In the genomic region with DNA sequence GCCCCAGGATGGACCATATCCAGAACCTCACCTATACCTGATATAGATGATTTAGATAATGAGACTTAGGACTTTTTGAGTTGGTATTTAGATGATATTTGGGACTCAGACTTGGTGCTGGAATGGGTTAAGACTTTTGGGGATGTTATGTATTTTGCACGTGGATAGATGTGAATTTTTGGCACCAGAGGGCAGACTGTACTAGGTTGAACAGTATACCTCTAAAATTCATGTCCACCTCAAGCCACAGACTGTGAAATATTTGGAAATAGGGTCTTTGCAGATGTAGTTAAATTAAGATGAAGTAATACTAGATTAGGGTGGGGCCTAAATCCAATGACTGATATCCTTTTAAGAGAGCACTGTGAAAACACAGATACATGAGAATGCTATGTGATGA, we compare ENCODE assay signal across 20 cellular contexts. TPM values are rescaled to one million over a fixed set of nuclear protein-coding genes. Genes with fewer than 3 reads are reported as not detected.
DNase-seq lines count a peak whose midpoint lies in the region; ATAC-seq, FAIRE-seq and TF ChIP-seq lines count a peak whose summit lies in the region.
"Had no signal": no experiment of that assay in that cellular context is flagged by ENCODE, and none has a peak within 500 bp of the region (broad histone marks: within the 10 kb centered on the region; RNA-seq: fewer than 3 reads in every experiment).

No MANE protein-coding gene starts in this region.

- H3K9ac ChIP-seq in HepG2 (ENCODE audit: insufficient read depth, low read depth, low read length) = no peak overlapping the region

- TF ChIP-seq CTCF in HepG2 (CRISPR knock-in tag; IDR thresholded peaks at IDR 0.05) (0 out of 2 replicates have a peak, but pooled peaks have one; percentile 13), right lobe of liver (IDR thresholded peaks at IDR 0.05) (peak in 1 of 4 donors; percentile 13), Panc1 (IDR thresholded peaks at IDR 0.05) (peak; percentile 11; the same call in 1 of the 2 replicates), suprapubic skin (IDR thresholded peaks at IDR 0.05) (no peak), prostate gland (IDR thresholded peaks at IDR 0.05) (no peak)
- no peak for TF ChIP-seq CTCF in activated CD8-positive, alpha-beta T cell treated with anti-CD3 and anti-CD28 coated beads for 36 hours (IDR thresholded peaks at IDR 0.05)

- in situ Hi-C loops in HepG2 (cut with HindIII; ENCODE audit: extremely low pct_ligation_motif_present, low pct_unique_long_range_greater_than_20kb) = no loop called here
- in situ Hi-C loops in Panc1 (cut with HindIII; ENCODE audit: low pct_unique_long_range_greater_than_20kb, low sequenced_read_pairs) = no loop called here

- TF ChIP-seq EP300 in HepG2 (IDR thresholded peaks at IDR 0.05; ENCODE audit: low read depth in 2 of 2, low read length in 2 of 2) (no peak), HepG2 (CRISPR knock-in tag; IDR thresholded peaks at IDR 0.05; ENCODE audit: borderline replicate concordance) (no peak), suprapubic skin (IDR thresholded peaks at IDR 0.05) (no peak)

- no peak for TF ChIP-seq POLR2A in HepG2 (IDR thresholded peaks at IDR 0.05; ENCODE audit: insufficient read depth in 1 of 2, low read depth in 2 of 2, low read length in 2 of 2)
- TF ChIP-seq POLR2A in right lobe of liver (IDR thresholded peaks at IDR 0.05) = no peak
- no peak for TF ChIP-seq POLR2A in erythroblast (IDR thresholded peaks at IDR 0.05; ENCODE audit: low read length)
- TF ChIP-seq POLR2A in suprapubic skin (IDR thresholded peaks at IDR 0.05) = no peak
- TF ChIP-seq POLR2A in prostate gland (IDR thresholded peaks at IDR 0.05) = no peak

- ATAC-seq in HepG2 = no peak
- ATAC-seq in right lobe of liver = no peak
- no peak for ATAC-seq in Panc1
- no peak for ATAC-seq in activated CD8-positive, alpha-beta T cell treated with anti-CD3 and anti-CD28 coated beads for 36 hours
- no peak for ATAC-seq in GM21723 (IDR thresholded peaks at IDR 0.05; ENCODE audit: unreplicated experiment)
- ATAC-seq: GM23338; stimulated activated effector memory CD8-positive, alpha-beta T cell treated with anti-CD3 and anti-CD28 coated beads, Interleukin-12 subunit alpha, Interleukin-12 subunit beta, amount 100 ng/mL, for 72 hours had no signal

- no peak overlapping the region for H3K4me2 ChIP-seq in HepG2 (ENCODE audit: low read depth, low read length)
- H3K4me2 ChIP-seq: GM23338 had no signal

- H3K79me2 ChIP-seq in HepG2 (ENCODE audit: insufficient read depth, low read length) = no peaks in the 10 kb centered on the region

- no peak overlapping the region for H3K27ac Mint-ChIP-seq in activated CD8-positive, alpha-beta T cell treated with anti-CD3 and anti-CD28 coated beads for 36 hours
- H3K27ac Mint-ChIP-seq: activated T-helper 2 cell treated with anti-CD3 and anti-CD28 coated beads, Interferon-gamma antibody, Interleukin-2, Interleukin-4, amounts not matched to agents 10 μg/mL and 5 μg/mL and 100 μg/mL, durations not matched to agents 14 hours and 24 hours and 36 hours; GM23338; stimulated activated effector memory CD8-positive, alpha-beta T cell treated with anti-CD3 and anti-CD28 coated beads, Interleukin-12 subunit alpha, Interleukin-12 subunit beta, amount 100 ng/mL, for 72 hours had no signal

- peaks cover 10% of the 10 kb centered on the region for H3K4me1 Mint-ChIP-seq in activated CD8-positive, alpha-beta T cell treated with anti-CD3 and anti-CD28 coated beads for 36 hours (ENCODE audit: low read depth)
- H3K4me1 Mint-ChIP-seq: GM23338 had no signal

- H3K9me3 ChIP-seq in HepG2 (ENCODE audit: low read length) (no peaks in the 10 kb centered on the region), right lobe of liver (no peaks in the 10 kb centered on the region), Panc1 (ENCODE audit: control insufficient read depth, insufficient read depth, low read depth, low read length) (no peaks in the 10 kb centered on the region), suprapubic skin (no peaks in the 10 kb centered on the region), prostate gland (no peaks in the 10 kb centered on the region)
- H3K9me3 ChIP-seq: upper lobe of left lung had no signal

- no peak overlapping the region for H3K4me3 ChIP-seq in HepG2 (replicated peaks in 1 of 3; ENCODE audit: insufficient read depth in 1 of 3, low read depth in 2 of 3, low read length in 3 of 3)
- H3K4me3 ChIP-seq in right lobe of liver = no peak overlapping the region
- no peak overlapping the region for H3K4me3 ChIP-seq in Panc1 (ENCODE audit: low read depth in 2 of 2, low read length in 2 of 2)
- no peak overlapping the region for H3K4me3 ChIP-seq in suprapubic skin
- H3K4me3 ChIP-seq in prostate gland = no peak overlapping the region
- H3K4me3 ChIP-seq: GM23338, upper lobe of left lung had no signal

- no peak for FAIRE-seq in HepG2 (lab: Jason Lieb, UNC)
- FAIRE-seq: HTR-8/SVneo had no signal

- H3K27me3 ChIP-seq in HepG2 (ENCODE audit: control insufficient read depth in 1 of 2, insufficient read depth in 2 of 2, low read length in 2 of 2) = no peaks in the 10 kb centered on the region
- no peaks in the 10 kb centered on the region for H3K27me3 ChIP-seq in right lobe of liver
- H3K27me3 ChIP-seq in Panc1 (ENCODE audit: control insufficient read depth, insufficient read depth, low read length) = no peaks in the 10 kb centered on the region
- no peaks in the 10 kb centered on the region for H3K27me3 ChIP-seq in suprapubic skin
- H3K27me3 ChIP-seq in prostate gland (replicated peaks; ENCODE audit: insufficient read depth) = no peaks in the 10 kb centered on the region
- H3K27me3 ChIP-seq: upper lobe of left lung had no signal

- no peaks in the 10 kb centered on the region for H3K27me3 Mint-ChIP-seq in activated CD8-positive, alpha-beta T cell treated with anti-CD3 and anti-CD28 coated beads for 36 hours

- CTCF ChIA-PET in HepG2 (lab: Yijun Ruan, JAX; ENCODE audit: low intra/inter-chr PET ratio, low total read pairs) = interaction anchor here (0.6 kb wide), 1 partner anchor 327 kb away, joined by 5 read pairs; no protein-coding TSS in a partner anchor
- CTCF ChIA-PET in Panc1 (lab: Charles Lee) = no interaction called here
- CTCF ChIA-PET in activated CD8-positive, alpha-beta T cell treated with anti-CD3 and anti-CD28 coated beads for 36 hours (lab: Charles Lee) = no interaction called here

- POLR2A ChIA-PET in HepG2 (lab: Yijun Ruan, JAX) (no interaction called here), Panc1 (lab: Charles Lee) (no interaction called here)
- POLR2A ChIA-PET in activated CD8-positive, alpha-beta T cell treated with anti-CD3 and anti-CD28 coated beads for 36 hours (lab: Charles Lee) = no interaction called here

- intact Hi-C loops in HepG2 (cut with micrococcal nuclease; ENCODE audit: unreplicated experiment) = no loop called here
- intact Hi-C loops in right lobe of liver (cut with DNase I) = no loop called here
- intact Hi-C loops in Panc1 (cut with micrococcal nuclease; ENCODE audit: unreplicated experiment) = no loop called here
- intact Hi-C loops in activated CD8-positive, alpha-beta T cell treated with anti-CD3 and anti-CD28 coated beads for 36 hours (cut with micrococcal nuclease) = no loop called here
- intact Hi-C loops in prostate gland (cut with DNase I) = no loop called here

- peak; percentile 3 for DNase-seq in HepG2 (ENCODE audit: low spot score)
- no peak for DNase-seq in right lobe of liver
- DNase-seq in Panc1 (ENCODE audit: low read depth, low spot score) = no peak
- DNase-seq in erythroblast (lab: John Stamatoyannopoulos, UW) = peak; percentile 1 to 25
- DNase-seq in activated CD8-positive, alpha-beta T cell treated with anti-CD3 and anti-CD28 coated beads for 36 hours = no peak
- no peak for DNase-seq in suprapubic skin (ENCODE audit: low spot score in 2 of 2)
- no peak for DNase-seq in prostate gland (ENCODE audit: low spot score)
- DNase-seq: AML-193, amygdala, DMS153, mesenchymal stem cell, MV-4-11, NCI-H2227 treated with DMSO at 0.1 percent for 48 hours, SW 1271, upper lobe of left lung had no signal

- peaks cover 28% of the 10 kb centered on the region for H3K36me3 Mint-ChIP-seq in activated CD8-positive, alpha-beta T cell treated with anti-CD3 and anti-CD28 coated beads for 36 hours (ENCODE audit: low read depth)

- no peak for TF ChIP-seq RAD21 in HepG2 (CRISPR knock-in tag; IDR thresholded peaks at IDR 0.05)

- H3K4me1 ChIP-seq in HepG2 (ENCODE audit: insufficient read depth, low read length) (no peaks in the 10 kb centered on the region), right lobe of liver (no peaks in the 10 kb centered on the region), Panc1 (ENCODE audit: control insufficient read depth, insufficient read depth, low read length) (no peaks in the 10 kb centered on the region), suprapubic skin (no peaks in the 10 kb centered on the region), prostate gland (replicated peaks) (no peaks in the 10 kb centered on the region)
- H3K4me1 ChIP-seq: upper lobe of left lung had no signal

- 40% methylated on average over 1 of the region's 1 CpG for WGBS in HepG2 (ENCODE audit: low lambda C conversion rate)
- 17% methylated on average over 1 of the region's 1 CpG for WGBS in right lobe of liver (ENCODE audit: insufficient coverage, low coverage, low lambda C conversion rate, missing lambda C conversion rate)
- WGBS in suprapubic skin = 4% methylated on average over 1 of the region's 1 CpG
- 17% methylated on average over 1 of the region's 1 CpG for WGBS in prostate gland

- no peaks in the 10 kb centered on the region for H3K9me3 Mint-ChIP-seq in activated CD8-positive, alpha-beta T cell treated with anti-CD3 and anti-CD28 coated beads for 36 hours
- H3K9me3 Mint-ChIP-seq: GM23338 had no signal

- no peaks in the 10 kb centered on the region for H4K20me1 ChIP-seq in HepG2 (ENCODE audit: insufficient read depth, low read length)

- no peak overlapping the region for H3K27ac ChIP-seq in HepG2 (ENCODE audit: extremely low read length, insufficient read depth, low read length)
- no peak overlapping the region for H3K27ac ChIP-seq in right lobe of liver
- H3K27ac ChIP-seq in Panc1 (ENCODE audit: low read length) = no peak overlapping the region
- H3K27ac ChIP-seq in suprapubic skin = no peak overlapping the region
- no peak overlapping the region for H3K27ac ChIP-seq in prostate gland
- H3K27ac ChIP-seq: upper lobe of left lung had no signal

- no peak overlapping the region for H3K4me3 Mint-ChIP-seq in activated CD8-positive, alpha-beta T cell treated with anti-CD3 and anti-CD28 coated beads for 36 hours
- H3K4me3 Mint-ChIP-seq: GM23338; stimulated activated effector memory CD8-positive, alpha-beta T cell treated with anti-CD3 and anti-CD28 coated beads, Interleukin-12 subunit alpha, Interleukin-12 subunit beta, amount 100 ng/mL, for 72 hours had no signal

- no TSS peak for BruUV-seq in HepG2 (replicated peaks; lab: Mats Ljungman, UMichigan)
- BruUV-seq in Panc1 (replicated peaks; lab: Mats Ljungman, UMichigan) = no TSS peak

- no peak overlapping the region for H2AFZ ChIP-seq in HepG2 (ENCODE audit: low read length)
- H2AFZ ChIP-seq: GM23338 had no signal

- H3K36me3 ChIP-seq in HepG2 (replicated peaks in 1 of 2; ENCODE audit: control insufficient read depth in 1 of 2, insufficient read depth in 2 of 2, low read length in 2 of 2) (0 out of 5 replicates have a peak, but pooled peaks cover 0 to 5% of the 10 kb centered on the region in 2 experiments), right lobe of liver (peaks cover 0 to 3% (median 0%) of the 10 kb centered on the region in 4 donors), Panc1 (ENCODE audit: control insufficient read depth, insufficient read depth, low read length) (no peaks in the 10 kb centered on the region), suprapubic skin (peaks cover 4% of the 10 kb centered on the region), prostate gland (no peaks in the 10 kb centered on the region)
- H3K36me3 ChIP-seq: upper lobe of left lung had no signal

RNA-seq across cellular contexts. Expression of gene RBM41, which starts 15.6 kb away (rescaled TPM):
- 15.4 and 21.0 TPM in 2 replicates for total RNA-seq in HepG2 (2016; rRNA removed; fragmentation: Illumina TruSeq; extraction: Trizol)
- total RNA-seq in HepG2 (2016; cell fraction: cytosol; rRNA removed; fragmentation: Illumina TruSeq; extraction: Trizol; ENCODE audit: low read depth) = 8.2 and 8.5 TPM in 2 replicates
- total RNA-seq in HepG2 (2016; cell fraction: insoluble cytoplasmic fraction; rRNA removed; fragmentation: Illumina TruSeq; extraction: Trizol) = 16.7 and 23.4 TPM in 2 replicates
- total RNA-seq in HepG2 (2016; cell fraction: membrane; rRNA removed; fragmentation: Illumina TruSeq; extraction: Trizol) = 5.8 and 6.3 TPM in 2 replicates
- total RNA-seq in HepG2 (2016; cell fraction: nucleus; rRNA removed; fragmentation: Illumina TruSeq; extraction: Trizol) = 31.1 and 34.4 TPM in 2 replicates
- 5.4 and 6.5 TPM in 2 replicates for polyA plus RNA-seq in HepG2 (2011; rRNA removed)
- polyA plus RNA-seq in HepG2 (2011; cell fraction: cytosol; rRNA removed) = 1.8 and 2.4 TPM in 2 replicates
- 6.6 and 9.3 TPM in 2 replicates for polyA plus RNA-seq in HepG2 (2011; cell fraction: nucleus; rRNA removed)
- polyA plus RNA-seq in HepG2 (2012) = 9.4 and 10.0 TPM in 2 replicates
- 1.1 and 1.6 TPM in 2 replicates for polyA plus RNA-seq in HepG2 (2016; cell fraction: cytosol; fragmentation: Illumina TruSeq; extraction: Trizol; ENCODE audit: low read depth)
- polyA plus RNA-seq in HepG2 (2016; cell fraction: insoluble cytoplasmic fraction; fragmentation: Illumina TruSeq; extraction: Trizol; ENCODE audit: low read depth) = 13.6 TPM in 2 replicates
- 1.9 and 2.2 TPM in 2 replicates for polyA plus RNA-seq in HepG2 (2016; cell fraction: membrane; fragmentation: Illumina TruSeq; extraction: Trizol; ENCODE audit: low read depth)
- 34.7 and 38.9 TPM in 2 replicates for polyA plus RNA-seq in HepG2 (2016; cell fraction: nucleus; fragmentation: Illumina TruSeq; extraction: Trizol; ENCODE audit: insufficient read depth, low read depth)
- 2.9 and 9.8 TPM in 2 replicates for polyA minus RNA-seq in HepG2 (2011; rRNA and poly(A)+ RNA removed; ENCODE audit: low replicate concordance)
- 3.8 and 10.1 TPM in 2 replicates for polyA minus RNA-seq in HepG2 (2011; cell fraction: cytosol; rRNA and poly(A)+ RNA removed)
- 48.9 and 56.3 TPM in 2 replicates for polyA minus RNA-seq in HepG2 (2011; cell fraction: nucleus; rRNA and poly(A)+ RNA removed)
- total RNA-seq in right lobe of liver = 10 to 100 TPM in 1 of 6 experiments, 1 to 10 TPM in 5; 8.0 to 10.6 (median 9.6) TPM
- 15.1 TPM for total RNA-seq in Panc1 (2021; ENCODE audit: unreplicated experiment)
- polyA plus RNA-seq in Panc1 (2012; ENCODE audit: insufficient read length) = 7.1 TPM
- 10 to 100 TPM; 12.9 to 13.7 TPM for total RNA-seq in activated CD8-positive, alpha-beta T cell treated with anti-CD3 and anti-CD28 coated beads for 36 hours
- 10 to 100 TPM; 11.7 to 29.7 (median 18.9) TPM for total RNA-seq in suprapubic skin
- total RNA-seq in prostate gland = 10 to 100 TPM; 11.4 to 18.8 TPM

Comparison
In these comparisons a context has a peak if more than half of its experiments do, and no peak if none do; other contexts are left out.
1. DNase-seq: peak in HepG2 (single experiment) and erythroblast (2 of 2); none in right lobe of liver (0 of 3), Panc1 (single experiment), activated CD8-positive, alpha-beta T cell treated with anti-CD3 and anti-CD28 coated beads for 36 hours (single experiment), suprapubic skin (0 of 2) and prostate gland (single experiment).
2. CTCF ChIP-seq: peak in HepG2 (single experiment) and Panc1 (single experiment); none in activated CD8-positive, alpha-beta T cell treated with anti-CD3 and anti-CD28 coated beads for 36 hours (single experiment), suprapubic skin (0 of 2) and prostate gland (0 of 4).